Comparison of ENCODE assay signal across 19 cellular contexts in the genomic region with DNA sequence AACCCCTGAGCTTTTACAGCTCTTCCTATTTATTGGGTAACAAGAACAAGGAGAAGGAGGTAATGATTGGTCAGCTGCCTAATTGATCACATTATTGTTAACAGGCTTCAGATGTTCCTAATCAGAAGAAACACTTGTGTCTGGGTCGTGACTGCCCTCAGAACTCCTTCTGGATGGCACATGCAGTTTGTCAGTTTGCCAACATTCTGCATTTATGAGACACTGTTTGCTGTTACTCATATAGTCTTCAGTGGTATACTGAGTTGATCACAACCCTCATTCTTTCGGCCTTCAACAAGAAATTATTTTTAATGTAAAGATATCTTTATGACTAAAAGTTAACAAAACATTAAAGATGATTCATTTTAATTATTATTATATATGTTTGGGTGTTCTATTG.
"Had no signal": no experiment of that assay in that cellular context is flagged by ENCODE, and none has a peak within 500 bp of the region (broad histone marks: within the 10 kb centered on the region; RNA-seq: fewer than 3 reads in every experiment).

No MANE protein-coding gene starts in this region.

- H3K4me3 ChIP-seq: colonic mucosa, ovary, spleen, upper lobe of right lung had no signal

- H3K4me1 ChIP-seq: colonic mucosa, spleen, upper lobe of right lung had no signal

- H3K9me3 ChIP-seq: colonic mucosa, ovary, upper lobe of right lung had no signal

- DNase-seq: activated B cell treated with CpG ODN at 0.5 μM for 24 hours; activated CD4-positive, alpha-beta memory T cell treated with anti-CD3 and anti-CD28 coated beads, Interleukin-2, amount 10 ng/mL, durations not matched to agents 7 days and 5 days; activated CD4-positive, alpha-beta T cell treated with anti-CD3 and anti-CD28 coated beads for 48 hours; activated CD8-positive, alpha-beta memory T cell treated with anti-CD3 and anti-CD28 coated beads, Interleukin-2, amount 10 ng/mL, durations not matched to agents 7 days and 5 days; activated naive CD4-positive, alpha-beta T cell treated with Interleukin-2 at 50 U/mL for 16 hours; activated naive CD8-positive, alpha-beta T cell treated with anti-CD3 and anti-CD28 coated beads, Interleukin-2, amount 10 ng/mL, durations not matched to agents 7 days and 5 days; anterior cingulate cortex; colonic mucosa; endodermal cell; hippocampal formation; left cardiac atrium; natural killer cell; ovary; spleen; stimulated activated CD8-positive, alpha-beta memory T cell treated with anti-CD3 and anti-CD28 coated beads, Interleukin-4, amount 100 ng/mL, for 48 hours; stimulated activated naive CD4-positive, alpha-beta T cell; T-cell; upper lobe of right lung had no signal

- H3K36me3 ChIP-seq: colonic mucosa, ovary, spleen, upper lobe of right lung had no signal

- H3K27me3 ChIP-seq: colonic mucosa, ovary, spleen, upper lobe of right lung had no signal

- H3K27ac ChIP-seq: colonic mucosa, ovary, spleen, upper lobe of right lung had no signal

- ATAC-seq: activated CD8-positive, alpha-beta memory T cell treated with anti-CD3 and anti-CD28 coated beads, Interleukin-2, amount 10 ng/mL, durations not matched to agents 7 days and 5 days; left cardiac atrium; natural killer cell; sciatic nerve; T-cell; upper lobe of right lung had no signal
